In the genomic region with DNA sequence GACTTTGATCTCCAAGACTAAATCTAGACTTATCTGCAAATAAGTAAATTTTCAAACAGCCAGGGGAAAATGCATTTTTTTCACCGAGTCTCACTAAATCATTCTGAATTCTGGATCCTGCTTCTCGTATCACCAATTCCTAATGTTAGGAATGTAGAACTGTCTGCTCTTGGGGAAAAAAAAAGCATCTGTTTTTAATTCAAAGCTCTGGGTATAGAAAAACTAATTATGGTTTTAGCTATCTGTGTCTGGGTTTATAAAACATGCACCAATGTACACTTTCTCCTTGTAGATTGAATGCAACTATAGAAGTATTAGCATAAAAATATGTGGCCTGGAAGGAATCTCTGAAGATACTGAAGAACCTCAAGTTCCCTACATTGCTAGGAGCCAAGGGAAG, we compare ENCODE assay signal across 27 cellular contexts.
"Had no signal": no experiment of that assay in that cellular context is flagged by ENCODE, and none has a peak within 500 bp of the region (broad histone marks: within the 10 kb centered on the region; RNA-seq: fewer than 3 reads in every experiment).

No MANE protein-coding gene starts in this region.

- H3K4me3 Mint-ChIP-seq: activated CD4-positive, alpha-beta memory T cell treated with anti-CD3 and anti-CD28 coated beads, Interleukin-2, amount 10 ng/mL, durations not matched to agents 7 days and 5 days; activated CD4-positive, alpha-beta T cell treated with anti-CD3 and anti-CD28 coated beads, Interleukin-2, amount 10 ng/mL, durations not matched to agents 7 days and 5 days; activated naive CD4-positive, alpha-beta T cell treated with anti-CD3 and anti-CD28 coated beads, Interleukin-2, amount 10 ng/mL, durations not matched to agents 7 days and 5 days; activated naive CD8-positive, alpha-beta T cell treated with anti-CD3 and anti-CD28 coated beads, Interleukin-2, amount 10 ng/mL, durations not matched to agents 7 days and 5 days; activated T-cell treated with anti-CD3 and anti-CD28 coated beads, Interleukin-2, amount 50 U/mL, for 24 hours; naive thymus-derived CD4-positive, alpha-beta T cell; neural crest cell had no signal

- H3K36me3 Mint-ChIP-seq: activated naive CD4-positive, alpha-beta T cell treated with anti-CD3 and anti-CD28 coated beads, Interleukin-2, amount 10 ng/mL, durations not matched to agents 7 days and 5 days had no signal

- H3K27me3 Mint-ChIP-seq: activated CD4-positive, alpha-beta memory T cell treated with anti-CD3 and anti-CD28 coated beads, Interleukin-2, amount 10 ng/mL, durations not matched to agents 7 days and 5 days; activated CD4-positive, alpha-beta T cell treated with anti-CD3 and anti-CD28 coated beads, Interleukin-2, amount 10 ng/mL, durations not matched to agents 7 days and 5 days; activated naive CD4-positive, alpha-beta T cell treated with anti-CD3 and anti-CD28 coated beads, Interleukin-2, amount 10 ng/mL, durations not matched to agents 7 days and 5 days; activated naive CD8-positive, alpha-beta T cell treated with anti-CD3 and anti-CD28 coated beads, Interleukin-2, amount 10 ng/mL, durations not matched to agents 7 days and 5 days; activated T-cell treated with anti-CD3 and anti-CD28 coated beads, Interleukin-2, amount 50 U/mL, for 24 hours; naive thymus-derived CD4-positive, alpha-beta T cell had no signal

- H3K4me3 ChIP-seq: esophagus squamous epithelium, gastrocnemius medialis, hepatocyte, spleen, suprapubic skin, tibial artery, upper lobe of right lung had no signal

- H3K9me3 ChIP-seq: esophagus squamous epithelium, gastrocnemius medialis, spleen, suprapubic skin, tibial artery, upper lobe of right lung had no signal

- ATAC-seq: gastrocnemius medialis; left ventricle myocardium superior; naive thymus-derived CD4-positive, alpha-beta T cell; right cardiac atrium; upper lobe of right lung had no signal

- DNase-seq: activated CD4-positive, alpha-beta memory T cell treated with anti-CD3 and anti-CD28 coated beads, Interleukin-2, amount 10 ng/mL, durations not matched to agents 7 days and 5 days; activated CD4-positive, alpha-beta T cell treated with anti-CD3 and anti-CD28 coated beads for 1 hour; activated CD4-positive, alpha-beta T cell treated with anti-CD3 and anti-CD28 coated beads, Interleukin-2, amount 10 ng/mL, durations not matched to agents 7 days and 5 days; activated CD8-positive, alpha-beta memory T cell treated with anti-CD3 and anti-CD28 coated beads, Interleukin-2, amount 50 U/mL, for 48 hours; activated gamma-delta T cell; activated naive CD4-positive, alpha-beta T cell treated with anti-CD3 and anti-CD28 coated beads, Interleukin-2, amount 10 ng/mL, durations not matched to agents 7 days and 5 days; activated naive CD8-positive, alpha-beta T cell treated with anti-CD3 and anti-CD28 coated beads, Interleukin-2, amount 10 ng/mL, durations not matched to agents 7 days and 5 days; activated T-cell treated with anti-CD3 and anti-CD28 coated beads, Interleukin-2, amount 50 U/mL, for 24 hours; amniotic stem cell; central memory CD4-positive, alpha-beta T cell; effector CD8-positive, alpha-beta T cell; esophagus squamous epithelium; gastrocnemius medialis; islet precursor cell; left ventricle myocardium superior; midbrain; naive thymus-derived CD4-positive, alpha-beta T cell; nucleus accumbens; right cardiac atrium; spleen; stimulated activated naive CD4-positive, alpha-beta T cell; T-helper 2 cell; tibial artery; upper lobe of right lung had no signal

- H3K27ac Mint-ChIP-seq: activated CD4-positive, alpha-beta memory T cell treated with anti-CD3 and anti-CD28 coated beads, Interleukin-2, amount 10 ng/mL, durations not matched to agents 7 days and 5 days; activated CD4-positive, alpha-beta T cell treated with anti-CD3 and anti-CD28 coated beads, Interleukin-2, amount 10 ng/mL, durations not matched to agents 7 days and 5 days; activated naive CD4-positive, alpha-beta T cell treated with anti-CD3 and anti-CD28 coated beads, Interleukin-2, amount 10 ng/mL, durations not matched to agents 7 days and 5 days; activated naive CD8-positive, alpha-beta T cell treated with anti-CD3 and anti-CD28 coated beads, Interleukin-2, amount 10 ng/mL, durations not matched to agents 7 days and 5 days; activated T-cell treated with anti-CD3 and anti-CD28 coated beads, Interleukin-2, amount 50 U/mL, for 24 hours had no signal

- H3K27me3 ChIP-seq: esophagus squamous epithelium, gastrocnemius medialis, hepatocyte, spleen, suprapubic skin, tibial artery, upper lobe of right lung had no signal

- H3K9me3 Mint-ChIP-seq: activated CD4-positive, alpha-beta memory T cell treated with anti-CD3 and anti-CD28 coated beads, Interleukin-2, amount 10 ng/mL, durations not matched to agents 7 days and 5 days; activated CD4-positive, alpha-beta T cell treated with anti-CD3 and anti-CD28 coated beads, Interleukin-2, amount 10 ng/mL, durations not matched to agents 7 days and 5 days; activated naive CD4-positive, alpha-beta T cell treated with anti-CD3 and anti-CD28 coated beads, Interleukin-2, amount 10 ng/mL, durations not matched to agents 7 days and 5 days; activated naive CD8-positive, alpha-beta T cell treated with anti-CD3 and anti-CD28 coated beads, Interleukin-2, amount 10 ng/mL, durations not matched to agents 7 days and 5 days; activated T-cell treated with anti-CD3 and anti-CD28 coated beads, Interleukin-2, amount 50 U/mL, for 24 hours; naive thymus-derived CD4-positive, alpha-beta T cell; neural crest cell had no signal
